ENCODE assay signal across 15 cellular contexts in genomic region chr7:47539398-47540052, GRCh38. TPM values are rescaled to one million over a fixed set of nuclear protein-coding genes. Genes with fewer than 3 reads are reported as not detected.
DNase-seq lines count a peak whose midpoint lies in the region; ATAC-seq, FAIRE-seq and TF ChIP-seq lines count a peak whose summit lies in the region.
"Had no signal": no experiment of that assay in that cellular context is flagged by ENCODE, and none has a peak within 500 bp of the region (broad histone marks: within the 10 kb centered on the region; RNA-seq: fewer than 3 reads in every experiment).

No MANE protein-coding gene starts in this region.

- H4K20me1 ChIP-seq in hepatocyte (ENCODE audit: insufficient read depth, poor library complexity, severe bottlenecking): no peaks in the 10 kb centered on the region

- H3K4me3 Mint-ChIP-seq in Caco-2 (ENCODE audit: unreplicated experiment): peak overlapping the region; percentile 8
- H3K4me3 Mint-ChIP-seq: T-helper 1 cell treated with Interleukin-12 subunit alpha and Interleukin-12 subunit beta and Interleukin-4 antibody, amounts not matched to agents 30 μg/mL and 1 μg/mL, for 36 hours had no signal

- H3K27me3 ChIP-seq in Caco-2 (replicated peaks; ENCODE audit: control insufficient read depth, insufficient read depth, low read length) (no peaks in the 10 kb centered on the region), hepatocyte (no peaks in the 10 kb centered on the region)
- H3K27me3 ChIP-seq: gastrocnemius medialis had no signal

- CTCF ChIA-PET in Caco-2 (lab: Charles Lee): interaction anchor here (0.5 kb wide), 1 partner anchor 305 kb away, joined by 3 read pairs; no protein-coding TSS in a partner anchor

- H3K27me3 Mint-ChIP-seq in Caco-2 (ENCODE audit: insufficient read depth, unreplicated experiment): no peaks in the 10 kb centered on the region

- H3K4me1 ChIP-seq in Caco-2 (peaks cover 78% of the 10 kb centered on the region), hepatocyte (ENCODE audit: insufficient read depth) (peaks cover 67% of the 10 kb centered on the region)

- H3K9me3 Mint-ChIP-seq in Caco-2 (ENCODE audit: unreplicated experiment): no peaks in the 10 kb centered on the region
- H3K9me3 Mint-ChIP-seq: T-helper 1 cell treated with Interleukin-12 subunit alpha and Interleukin-12 subunit beta and Interleukin-4 antibody, amounts not matched to agents 30 μg/mL and 1 μg/mL, for 36 hours had no signal

- peak; percentile 51 to 79 for DNase-seq in Caco-2
- DNase-seq in RCC 7860 (ENCODE audit: low spot score): peak; percentile 92
- peak; percentile 81 for DNase-seq in hepatocyte (ENCODE audit: low spot score)
- peak; percentile 70 for DNase-seq in posterior vena cava (ENCODE audit: low spot score)
- DNase-seq in NCI-H345 (lab: John Stamatoyannopoulos, UW): no peak
- DNase-seq in COR-L47 (lab: John Stamatoyannopoulos, UW): no peak
- no peak for DNase-seq in GDM1 (lab: John Stamatoyannopoulos, UW)
- DNase-seq: activated CD4-positive, alpha-beta T cell treated with anti-CD3 and anti-CD28 coated beads for 48 hours; effector memory CD4-positive, alpha-beta T cell; gastrocnemius medialis; stimulated activated CD8-positive, alpha-beta memory T cell treated with anti-CD3 and anti-CD28 coated beads, Interleukin-4, amount 100 ng/mL, for 48 hours had no signal

- no peaks in the 10 kb centered on the region for H3K9me2 ChIP-seq in hepatocyte (replicated peaks; ENCODE audit: insufficient read depth)

- intact Hi-C loops in Caco-2 (cut with micrococcal nuclease; ENCODE audit: unreplicated experiment): loop anchor here (1.0 to 5.0 kb wide), 2 partner anchors 37 to 278 kb away; no protein-coding TSS in a partner anchor
- intact Hi-C loops in posterior vena cava (cut with DNase I): no loop called here

- H3K9me3 ChIP-seq in Caco-2 (no peaks in the 10 kb centered on the region), hepatocyte (ENCODE audit: low read depth) (no peaks in the 10 kb centered on the region)
- H3K9me3 ChIP-seq: gastrocnemius medialis, neutrophil had no signal

- peaks cover 96% of the 10 kb centered on the region for H3K79me2 ChIP-seq in hepatocyte

- H3K27ac ChIP-seq in hepatocyte: peak overlapping the region; percentile 80
- H3K27ac ChIP-seq: gastrocnemius medialis, neutrophil had no signal

- 61% methylated on average over 9 of the region's 9 CpGs for WGBS in hepatocyte (ENCODE audit: low lambda C conversion rate, missing lambda C conversion rate)

- no peak for ATAC-seq in GM18868 (IDR thresholded peaks at IDR 0.05; ENCODE audit: unreplicated experiment)
- ATAC-seq: gastrocnemius medialis, GM12878 had no signal

- no TSS peak for BruUV-seq in Caco-2 (replicated peaks; lab: Mats Ljungman, UMichigan)

- peak overlapping the region; percentile 56 for H3K27ac Mint-ChIP-seq in Caco-2 (ENCODE audit: unreplicated experiment)
- H3K27ac Mint-ChIP-seq: T-helper 1 cell treated with Interleukin-12 subunit alpha and Interleukin-12 subunit beta and Interleukin-4 antibody, amounts not matched to agents 30 μg/mL and 1 μg/mL, for 36 hours had no signal

- FAIRE-seq in RCC 7860 (lab: Jason Lieb, UNC): peak; percentile 97
- FAIRE-seq: GM12878 had no signal

- H3K36me3 ChIP-seq in Caco-2 (ENCODE audit: control insufficient read depth, insufficient read depth, low read length) (peaks cover 2% of the 10 kb centered on the region; the same call in 1 of the 2 replicates), hepatocyte (replicated peaks; ENCODE audit: insufficient read depth, low read depth) (no peaks in the 10 kb centered on the region)
- H3K36me3 ChIP-seq: gastrocnemius medialis, neutrophil had no signal

- TF ChIP-seq CTCF in Caco-2 (IDR thresholded peaks at IDR 0.05; ENCODE audit: insufficient read depth in 1 of 2, low read depth in 1 of 2, low read length in 1 of 2, severe bottlenecking in 1 of 2, unreplicated experiment in 1 of 2) (no peak), hepatocyte (IDR thresholded peaks at IDR 0.05; ENCODE audit: poor library complexity) (no peak)

- POLR2A ChIA-PET in Caco-2 (lab: Charles Lee): interaction anchor here (0.6 to 0.7 kb wide), 2 partner anchors 39 to 96 kb away, joined by 3 read pairs; no protein-coding TSS in a partner anchor

- H3K36me3 Mint-ChIP-seq in Caco-2 (ENCODE audit: insufficient read depth, unreplicated experiment): peaks cover 84% of the 10 kb centered on the region

- peak overlapping the region; percentile 91 for H3K4me2 ChIP-seq in hepatocyte

- H3K4me3 ChIP-seq in Caco-2 (ENCODE audit: low read depth, low read length): no peak overlapping the region
- H3K4me3 ChIP-seq in hepatocyte: no peak overlapping the region
- H3K4me3 ChIP-seq: gastrocnemius medialis, GM12878 had no signal

- no peak overlapping the region for H2AFZ ChIP-seq in hepatocyte

- peaks cover 63% of the 10 kb centered on the region for H3K4me1 Mint-ChIP-seq in Caco-2 (ENCODE audit: low read depth, unreplicated experiment)

RNA-seq across cellular contexts. Expression of gene TNS3, which starts 42.4 kb away (rescaled TPM):
- total RNA-seq in Caco-2 (2022) (252 and 263 TPM in 2 replicates), hepatocyte (64.5 and 73.3 TPM in 2 replicates), posterior vena cava (10 to 100 TPM; 64.8 to 69.3 TPM)
- polyA plus RNA-seq in hepatocyte: 30.0 and 30.7 TPM in 2 replicates

Comparison
In these comparisons a context has a peak if more than half of its experiments do, and no peak if none do; other contexts are left out.
1. DNase-seq: peak in Caco-2 (2 of 2), RCC 7860 (single experiment), hepatocyte (single experiment) and posterior vena cava (single experiment); none in NCI-H345 (single experiment), COR-L47 (single experiment) and GDM1 (single experiment).